ENCODE assay signal across 24 cellular contexts in the genomic region with DNA sequence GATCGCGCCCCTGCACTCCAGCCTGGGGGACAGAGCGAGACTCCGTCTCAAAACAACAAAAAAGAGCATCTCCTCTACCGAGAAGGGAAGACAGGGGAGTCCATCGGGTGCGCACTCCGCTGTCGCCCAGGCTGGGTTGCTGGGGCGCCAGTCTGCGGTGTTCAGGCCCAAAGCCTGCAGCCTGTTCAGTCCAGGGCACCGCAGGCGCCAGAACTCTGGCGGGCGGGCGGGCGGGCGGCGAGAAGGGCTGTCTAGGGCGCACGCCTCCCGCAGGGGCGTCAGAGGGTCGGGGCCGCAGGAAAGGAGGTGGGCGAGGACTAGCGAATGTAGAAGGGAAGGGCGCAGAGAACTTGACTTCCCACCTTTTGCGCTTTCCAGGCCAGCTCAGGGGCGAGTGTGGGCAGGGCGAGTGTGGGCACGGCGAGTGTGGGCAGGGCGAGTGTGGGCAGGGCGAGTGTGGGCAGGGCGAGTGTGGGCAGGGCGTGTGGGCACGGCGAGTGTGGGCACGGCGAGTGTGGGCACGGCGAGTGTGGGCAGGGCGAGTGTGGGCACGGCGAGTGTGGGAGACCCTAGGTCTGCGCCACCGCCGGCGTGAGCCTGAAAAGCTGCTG. TPM values are rescaled to one million over a fixed set of nuclear protein-coding genes. Genes with fewer than 3 reads are reported as not detected.
DNase-seq lines count a peak whose midpoint lies in the region; ATAC-seq, FAIRE-seq and TF ChIP-seq lines count a peak whose summit lies in the region.
"Had no signal": no experiment of that assay in that cellular context is flagged by ENCODE, and none has a peak within 500 bp of the region (broad histone marks: within the 10 kb centered on the region; RNA-seq: fewer than 3 reads in every experiment).

No MANE protein-coding gene starts in this region.

- peaks cover 34% of the 10 kb centered on the region for H3K27me3 ChIP-seq in HUES48 (ENCODE audit: control insufficient read depth, insufficient read depth, low read length)
- peaks cover 29% of the 10 kb centered on the region for H3K27me3 ChIP-seq in astrocyte (ENCODE audit: insufficient read depth, low read length)
- H3K27me3 ChIP-seq: testis, vagina had no signal

- H3K27ac Mint-ChIP-seq in activated CD4-positive, alpha-beta T cell treated with anti-CD3 and anti-CD28 coated beads, Interleukin-2, amount 10 ng/mL, durations not matched to agents 24 days and 14 days = no peak overlapping the region
- H3K27ac Mint-ChIP-seq in astrocyte (ENCODE audit: unreplicated experiment) = no peak overlapping the region
- peak overlapping the region in 1 of 10 donors; percentile 73 for H3K27ac Mint-ChIP-seq in naive thymus-derived CD8-positive, alpha-beta T cell
- H3K27ac Mint-ChIP-seq: IgD-negative memory B cell had no signal

- H3K4me1 ChIP-seq in HUES48 (ENCODE audit: control insufficient read depth, insufficient read depth, low read length) (no peaks in the 10 kb centered on the region; the same call in 1 of the 2 replicates), astrocyte (ENCODE audit: insufficient read depth, low read length) (no peaks in the 10 kb centered on the region)

- no peaks in the 10 kb centered on the region for H3K36me3 Mint-ChIP-seq in activated CD4-positive, alpha-beta T cell treated with anti-CD3 and anti-CD28 coated beads, Interleukin-2, amount 10 ng/mL, durations not matched to agents 24 days and 14 days (ENCODE audit: low read depth)
- H3K36me3 Mint-ChIP-seq in astrocyte (ENCODE audit: low read depth, unreplicated experiment) = no peaks in the 10 kb centered on the region
- no peaks in the 10 kb centered on the region for H3K36me3 Mint-ChIP-seq in naive thymus-derived CD8-positive, alpha-beta T cell
- H3K36me3 Mint-ChIP-seq: IgD-negative memory B cell had no signal

- ATAC-seq in naive thymus-derived CD8-positive, alpha-beta T cell = peak; percentile 32 to 49

- no peak overlapping the region for H3K4me3 Mint-ChIP-seq in activated CD4-positive, alpha-beta T cell treated with anti-CD3 and anti-CD28 coated beads, Interleukin-2, amount 10 ng/mL, durations not matched to agents 24 days and 14 days
- no peak overlapping the region for H3K4me3 Mint-ChIP-seq in astrocyte (ENCODE audit: unreplicated experiment)
- H3K4me3 Mint-ChIP-seq in naive thymus-derived CD8-positive, alpha-beta T cell = peak overlapping the region in 8 of 10 donors; percentile 39 to 83 (median 68)
- H3K4me3 Mint-ChIP-seq: IgD-negative memory B cell had no signal

- H3K4me1 Mint-ChIP-seq in activated CD4-positive, alpha-beta T cell treated with anti-CD3 and anti-CD28 coated beads, Interleukin-2, amount 10 ng/mL, durations not matched to agents 24 days and 14 days = peaks cover 2% of the 10 kb centered on the region
- H3K4me1 Mint-ChIP-seq in astrocyte (ENCODE audit: low read depth, unreplicated experiment) = no peaks in the 10 kb centered on the region
- H3K4me1 Mint-ChIP-seq in naive thymus-derived CD8-positive, alpha-beta T cell = peaks cover 7 to 33% (median 15%) of the 10 kb centered on the region in 4 donors
- H3K4me1 Mint-ChIP-seq: IgD-negative memory B cell had no signal

- H4K20me1 ChIP-seq in astrocyte (ENCODE audit: insufficient read depth, low read length) = no peaks in the 10 kb centered on the region

- H3K79me2 ChIP-seq in astrocyte (ENCODE audit: insufficient read depth, low read length) = no peaks in the 10 kb centered on the region

- H3K36me3 ChIP-seq in HUES48 (ENCODE audit: control insufficient read depth, insufficient read depth, low read length) = no peaks in the 10 kb centered on the region
- H3K36me3 ChIP-seq in astrocyte (ENCODE audit: insufficient read depth, low read length) = no peaks in the 10 kb centered on the region
- H3K36me3 ChIP-seq: BLaER1, neutrophil, vagina had no signal

- DNase-seq in activated CD4-positive, alpha-beta T cell treated with anti-CD3 and anti-CD28 coated beads, Interleukin-2, amount 10 ng/mL, durations not matched to agents 24 days and 14 days = peak; percentile 5
- DNase-seq in activated CD4-positive, alpha-beta T cell treated with anti-CD3 and anti-CD28 coated beads for 1 hour = no peak
- DNase-seq in astrocyte (ENCODE audit: low read depth) = no peak
- no peak for DNase-seq in naive thymus-derived CD8-positive, alpha-beta T cell
- no peak for DNase-seq in NCI-H524 treated with DMSO at 0.1 percent for 48 hours (lab: John Stamatoyannopoulos, UW)
- no peak for DNase-seq in stimulated activated CD8-positive, alpha-beta memory T cell treated with anti-CD3 and anti-CD28 coated beads, Interleukin-4, amount 100 ng/mL, for 48 hours
- no peak for DNase-seq in NCI-H1930 (lab: John Stamatoyannopoulos, UW)
- DNase-seq: activated naive CD4-positive, alpha-beta T cell; effector memory CD4-positive, alpha-beta T cell; EL; NCI-H1417; NCI-H526 treated with DMSO at 0.1 percent for 48 hours; testis had no signal

- H3K9me3 ChIP-seq in HUES48 (ENCODE audit: control insufficient read depth, insufficient read depth, low read length) (no peaks in the 10 kb centered on the region), astrocyte (ENCODE audit: insufficient read depth, low read depth, low read length) (no peaks in the 10 kb centered on the region)
- H3K9me3 ChIP-seq: neutrophil, testis, vagina had no signal

- no peak for FAIRE-seq in astrocyte (lab: Jason Lieb, UNC)
- FAIRE-seq: A204.1 had no signal

- H2AFZ ChIP-seq in astrocyte (ENCODE audit: low read depth, low read length) = peak overlapping the region; percentile 26

- H3K9me3 Mint-ChIP-seq in activated CD4-positive, alpha-beta T cell treated with anti-CD3 and anti-CD28 coated beads, Interleukin-2, amount 10 ng/mL, durations not matched to agents 24 days and 14 days = no peaks in the 10 kb centered on the region
- H3K9me3 Mint-ChIP-seq in astrocyte (ENCODE audit: unreplicated experiment) = no peaks in the 10 kb centered on the region
- no peaks in the 10 kb centered on the region for H3K9me3 Mint-ChIP-seq in naive thymus-derived CD8-positive, alpha-beta T cell
- H3K9me3 Mint-ChIP-seq: IgD-negative memory B cell had no signal

- no peak for TF ChIP-seq CTCF in astrocyte (IDR thresholded peaks at IDR 0.05; ENCODE audit: insufficient read depth, low read depth, low read length)

- no peak overlapping the region for H3K9ac ChIP-seq in HUES48 (ENCODE audit: low read depth, low read length)
- H3K9ac ChIP-seq in astrocyte (ENCODE audit: low read length) = no peak overlapping the region
- H3K9ac ChIP-seq: BLaER1 had no signal

- H3K27ac ChIP-seq in HUES48 (ENCODE audit: low read depth, low read length) (no peak overlapping the region), astrocyte (ENCODE audit: low read depth, low read length) (no peak overlapping the region)
- H3K27ac ChIP-seq: BLaER1, neutrophil, testis, vagina had no signal

- H3K27me3 Mint-ChIP-seq in activated CD4-positive, alpha-beta T cell treated with anti-CD3 and anti-CD28 coated beads, Interleukin-2, amount 10 ng/mL, durations not matched to agents 24 days and 14 days = peaks cover 66% of the 10 kb centered on the region
- peaks cover 38% of the 10 kb centered on the region for H3K27me3 Mint-ChIP-seq in astrocyte (ENCODE audit: low read depth, unreplicated experiment)
- peaks cover 16 to 68% (median 48%) of the 10 kb centered on the region in 5 donors for H3K27me3 Mint-ChIP-seq in naive thymus-derived CD8-positive, alpha-beta T cell

- H3K4me3 ChIP-seq in HUES48 (ENCODE audit: low read depth, low read length) = peak overlapping the region; percentile 9; the same call in 1 of the 2 replicates
- no peak overlapping the region for H3K4me3 ChIP-seq in astrocyte (ENCODE audit: insufficient read depth, low read depth, low read length)
- H3K4me3 ChIP-seq: BLaER1 had no signal

- H3K4me2 ChIP-seq in astrocyte (ENCODE audit: low read length) = peak overlapping the region; percentile 48
- H3K4me2 ChIP-seq: BLaER1 had no signal

- intact Hi-C loops in activated CD4-positive, alpha-beta T cell treated with anti-CD3 and anti-CD28 coated beads, Interleukin-2, amount 10 ng/mL, durations not matched to agents 24 days and 14 days (cut with micrococcal nuclease) = no loop called here

- POLR2A ChIA-PET in naive thymus-derived CD8-positive, alpha-beta T cell (lab: Charles Lee) = no interaction called here

RNA-seq across cellular contexts. Expression of a gene that starts 10.5 kb away (rescaled TPM):
- total RNA-seq in activated CD4-positive, alpha-beta T cell treated with anti-CD3 and anti-CD28 coated beads, Interleukin-2, amount 10 ng/mL, durations not matched to agents 24 days and 14 days = not detected in 2 replicates
- not detected in 2 replicates for total RNA-seq in astrocyte
- total RNA-seq in naive thymus-derived CD8-positive, alpha-beta T cell = not detected
- not detected for polyA plus RNA-seq in naive thymus-derived CD8-positive, alpha-beta T cell
- total RNA-seq: glomerular endothelial cell, lower leg skin, MCF 10A, mucosa of gallbladder, renal cortical epithelial cell, testis, vagina had no signal
- polyA plus RNA-seq: IgD-negative memory B cell had no signal

Comparison
In these comparisons a context has a peak if more than half of its experiments do, and no peak if none do; other contexts are left out.
1. H3K4me3 Mint-ChIP-seq: peak in naive thymus-derived CD8-positive, alpha-beta T cell (8 of 10); none in activated CD4-positive, alpha-beta T cell treated with anti-CD3 and anti-CD28 coated beads, Interleukin-2, amount 10 ng/mL, durations not matched to agents 24 days and 14 days (single experiment) and astrocyte (single experiment).